ENCODE assay signal across 15 cellular contexts in genomic region chr9:86754581-86754980, GRCh38.
DNase-seq lines count a peak whose midpoint lies in the region; ATAC-seq and TF ChIP-seq lines count a peak whose summit lies in the region.
"Had no signal": no experiment of that assay in that cellular context is flagged by ENCODE, and none has a peak within 500 bp of the region (broad histone marks: within the 10 kb centered on the region; RNA-seq: fewer than 3 reads in every experiment).

No MANE protein-coding gene starts in this region.

- H3K27me3 ChIP-seq in foreskin keratinocyte = peaks cover 2% of the 10 kb centered on the region
- H3K27me3 ChIP-seq: BE2C had no signal

- DNase-seq in RWPE1 (ENCODE audit: low spot score) (no peak), epithelial cell of esophagus (ENCODE audit: low read depth) (peak; percentile 81), foreskin keratinocyte (peak; percentile 50 to 77), NCI-H2196 (lab: John Stamatoyannopoulos, UW; ENCODE audit: unreplicated experiment) (no peak)
- no peak for DNase-seq in activated T-cell treated with anti-CD3 and anti-CD28 coated beads, Interleukin-2, amount 50 U/mL, for 4 hours
- DNase-seq in activated CD4-positive, CD25-positive, alpha-beta regulatory T cell treated with anti-CD3 and anti-CD28 coated beads, Interleukin-2, amount 50 U/mL, for 72 hours = no peak
- DNase-seq: BE2C; CD4-positive, alpha-beta memory T cell; DMS79; GOT3 had no signal

- TF ChIP-seq CTCF in RWPE1 (conservative IDR thresholded peaks at IDR 0.05; ENCODE audit: low read depth) = no peak
- TF ChIP-seq CTCF in epithelial cell of esophagus (IDR thresholded peaks at IDR 0.05; ENCODE audit: insufficient read depth, low read depth, low read length, missing control alignments) = no peak
- TF ChIP-seq CTCF in foreskin keratinocyte (conservative IDR thresholded peaks at IDR 0.05) = no peak

- no peaks in the 10 kb centered on the region for H3K36me3 Mint-ChIP-seq in activated T-cell treated with anti-CD3 and anti-CD28 coated beads, Interleukin-2, amount 50 U/mL, for 4 hours (ENCODE audit: insufficient read depth)
- H3K36me3 Mint-ChIP-seq: CD4-positive, alpha-beta memory T cell had no signal

- H3K4me1 Mint-ChIP-seq in activated T-cell treated with anti-CD3 and anti-CD28 coated beads, Interleukin-2, amount 50 U/mL, for 4 hours (ENCODE audit: low read depth) = no peaks in the 10 kb centered on the region
- H3K4me1 Mint-ChIP-seq: CD4-positive, alpha-beta memory T cell had no signal

- no peak overlapping the region for H3K4me3 Mint-ChIP-seq in activated T-cell treated with anti-CD3 and anti-CD28 coated beads, Interleukin-2, amount 50 U/mL, for 4 hours
- H3K4me3 Mint-ChIP-seq: CD4-positive, alpha-beta memory T cell had no signal

- H3K27me3 Mint-ChIP-seq in activated T-cell treated with anti-CD3 and anti-CD28 coated beads, Interleukin-2, amount 50 U/mL, for 4 hours (ENCODE audit: low read depth) = peaks cover 12% of the 10 kb centered on the region

- CTCF ChIA-PET in RWPE1 (lab: Yijun Ruan, JAX) = interaction anchor here (0.6 kb wide), 1 partner anchor 10 kb away, joined by 3 read pairs; no protein-coding TSS in a partner anchor

- H3K9me3 Mint-ChIP-seq in activated T-cell treated with anti-CD3 and anti-CD28 coated beads, Interleukin-2, amount 50 U/mL, for 4 hours = no peaks in the 10 kb centered on the region
- H3K9me3 Mint-ChIP-seq: CD4-positive, alpha-beta memory T cell had no signal

- ATAC-seq in foreskin keratinocyte = peak; percentile 50
- ATAC-seq in activated T-cell treated with anti-CD3 and anti-CD28 coated beads, Interleukin-2, amount 50 U/mL, for 4 hours = no peak
- ATAC-seq: A549, GM12878, HepG2 had no signal

- H3K4me1 ChIP-seq in foreskin keratinocyte = no peaks in the 10 kb centered on the region
- H3K4me1 ChIP-seq: A549, BE2C, HAP-1 had no signal

- no peak overlapping the region for H3K4me3 ChIP-seq in epithelial cell of esophagus (ENCODE audit: low read length)
- H3K4me3 ChIP-seq: A549, GM12878, HAP-1 had no signal

- POLR2A ChIA-PET in RWPE1 (lab: Yijun Ruan, JAX; ENCODE audit: low non-redundant PET) = no interaction called here

- H3K27ac ChIP-seq in RWPE1 (peak overlapping the region; percentile 56), foreskin keratinocyte (no peak overlapping the region)
- H3K27ac ChIP-seq: A549, C4-2B had no signal

Comparison
In these comparisons a context has a peak if more than half of its experiments do, and no peak if none do; other contexts are left out.
1. DNase-seq: peak in epithelial cell of esophagus (single experiment) and foreskin keratinocyte (2 of 2); none in RWPE1 (single experiment), NCI-H2196 (single experiment), activated T-cell treated with anti-CD3 and anti-CD28 coated beads, Interleukin-2, amount 50 U/mL, for 4 hours (single experiment) and activated CD4-positive, CD25-positive, alpha-beta regulatory T cell treated with anti-CD3 and anti-CD28 coated beads, Interleukin-2, amount 50 U/mL, for 72 hours (single experiment).